14 cellular contexts compared by ENCODE assay signal in genomic region chr16:88809068-88809675, GRCh38. TPM values are rescaled to one million over a fixed set of nuclear protein-coding genes. Genes with fewer than 3 reads are reported as not detected.
A peak's percentile ranks its signal among the peaks of the same experiment; 100 is the strongest.
DNase-seq lines count a peak whose midpoint lies in the region; ATAC-seq and TF ChIP-seq lines count a peak whose summit lies in the region.
"Had no signal": no experiment of that assay in that cellular context is flagged by ENCODE, and none has a peak within 500 bp of the region (broad histone marks: within the 10 kb centered on the region; RNA-seq: fewer than 3 reads in every experiment).

No MANE protein-coding gene starts in this region.

- no peaks in the 10 kb centered on the region for H3K9me3 Mint-ChIP-seq in natural killer cell treated with Interleukin-12 subunit alpha and Interleukin-12 subunit beta and Interleukin-15 and Interleukin-18, amount 100 ng/mL, for 72 hours
- H3K9me3 Mint-ChIP-seq in natural killer cell (no peaks in the 10 kb centered on the region), endothelial cell (ENCODE audit: unreplicated experiment) (no peaks in the 10 kb centered on the region)
- no peaks in the 10 kb centered on the region for H3K9me3 Mint-ChIP-seq in activated naive CD4-positive, alpha-beta T cell treated with anti-CD3 and anti-CD28 coated beads, Interleukin-2, amount 50 U/mL, for 72 hours
- no peaks in the 10 kb centered on the region for H3K9me3 Mint-ChIP-seq in stimulated activated naive CD8-positive, alpha-beta T cell treated with anti-CD3 and anti-CD28 coated beads, Interleukin-15, amount 100 ng/mL, for 72 hours

- H3K9me2 ChIP-seq in MM.1S (replicated peaks; ENCODE audit: insufficient read depth, low read length) = no peaks in the 10 kb centered on the region

- no peak overlapping the region for H3K4me3 ChIP-seq in MM.1S (ENCODE audit: low read length)

- H3K4me1 Mint-ChIP-seq in natural killer cell treated with Interleukin-12 subunit alpha and Interleukin-12 subunit beta and Interleukin-15 and Interleukin-18, amount 100 ng/mL, for 72 hours (ENCODE audit: low read depth in 2 of 2) = peaks cover 4 to 15% of the 10 kb centered on the region in 2 donors
- H3K4me1 Mint-ChIP-seq in natural killer cell = peaks cover 7 to 24% of the 10 kb centered on the region in 2 donors
- H3K4me1 Mint-ChIP-seq in stimulated activated naive CD8-positive, alpha-beta T cell treated with anti-CD3 and anti-CD28 coated beads, Interleukin-15, amount 100 ng/mL, for 72 hours = peaks cover 81% of the 10 kb centered on the region
- no peaks in the 10 kb centered on the region for H3K4me1 Mint-ChIP-seq in endothelial cell (ENCODE audit: unreplicated experiment)

- TF ChIP-seq CTCF in natural killer cell (IDR thresholded peaks at IDR 0.05) = no peak
- no peak for TF ChIP-seq CTCF in MM.1S (IDR thresholded peaks at IDR 0.05; ENCODE audit: low read length)
- no peak for TF ChIP-seq CTCF in endothelial cell (IDR thresholded peaks at IDR 0.05; ENCODE audit: unreplicated experiment)

- no peak overlapping the region for H3K9ac ChIP-seq in MM.1S (ENCODE audit: low read length)

- H3K27ac ChIP-seq in MM.1S (ENCODE audit: low read length) = no peak overlapping the region

- intact Hi-C loops in natural killer cell (cut with micrococcal nuclease) = no loop called here

- no peak overlapping the region for H2AFZ ChIP-seq in MM.1S (ENCODE audit: low read length)

- H3K4me1 ChIP-seq in MM.1S (ENCODE audit: low read length) = peaks cover 6% of the 10 kb centered on the region; the same call in 1 of the 2 replicates

- peaks cover 58% of the 10 kb centered on the region for H3K79me2 ChIP-seq in MM.1S (ENCODE audit: low read length)

- H3K27me3 ChIP-seq in MM.1S (replicated peaks; ENCODE audit: insufficient read depth, low read length) = no peaks in the 10 kb centered on the region
- H3K27me3 ChIP-seq: vagina had no signal

- H3F3A ChIP-seq in MM.1S (ENCODE audit: insufficient read depth, low read length) = peaks cover 10% of the 10 kb centered on the region; the same call in 1 of the 2 replicates

- H3K27ac Mint-ChIP-seq in natural killer cell treated with Interleukin-12 subunit alpha and Interleukin-12 subunit beta and Interleukin-15 and Interleukin-18, amount 100 ng/mL, for 72 hours = no peak overlapping the region
- H3K27ac Mint-ChIP-seq in natural killer cell = no peak overlapping the region
- H3K27ac Mint-ChIP-seq in activated naive CD4-positive, alpha-beta T cell treated with anti-CD3 and anti-CD28 coated beads, Interleukin-2, amount 50 U/mL, for 72 hours = peak overlapping the region; percentile 87 to 95
- H3K27ac Mint-ChIP-seq in stimulated activated naive CD8-positive, alpha-beta T cell treated with anti-CD3 and anti-CD28 coated beads, Interleukin-15, amount 100 ng/mL, for 72 hours = peak overlapping the region in 1 of 2 donors; percentile 94
- no peak overlapping the region for H3K27ac Mint-ChIP-seq in endothelial cell (ENCODE audit: unreplicated experiment)

- ATAC-seq in natural killer cell treated with Interleukin-12 subunit alpha and Interleukin-12 subunit beta and Interleukin-15 and Interleukin-18, amount 100 ng/mL, for 72 hours = no peak
- ATAC-seq in natural killer cell (no peak), GM21717 (IDR thresholded peaks at IDR 0.05; ENCODE audit: unreplicated experiment) (no peak), GM19397 (IDR thresholded peaks at IDR 0.05; ENCODE audit: unreplicated experiment) (no peak)
- ATAC-seq in activated naive CD4-positive, alpha-beta T cell treated with anti-CD3 and anti-CD28 coated beads, Interleukin-2, amount 50 U/mL, for 72 hours = no peak
- no peak for ATAC-seq in stimulated activated naive CD8-positive, alpha-beta T cell treated with anti-CD3 and anti-CD28 coated beads, Interleukin-15, amount 100 ng/mL, for 72 hours

- H3K36me3 ChIP-seq in MM.1S (replicated peaks; ENCODE audit: insufficient read depth, low read length) = no peaks in the 10 kb centered on the region

- no peaks in the 10 kb centered on the region for H3K36me3 Mint-ChIP-seq in natural killer cell treated with Interleukin-12 subunit alpha and Interleukin-12 subunit beta and Interleukin-15 and Interleukin-18, amount 100 ng/mL, for 72 hours
- no peaks in the 10 kb centered on the region for H3K36me3 Mint-ChIP-seq in natural killer cell
- H3K36me3 Mint-ChIP-seq in activated naive CD4-positive, alpha-beta T cell treated with anti-CD3 and anti-CD28 coated beads, Interleukin-2, amount 50 U/mL, for 72 hours = peaks cover 11 to 17% of the 10 kb centered on the region in 2 donors
- no peaks in the 10 kb centered on the region for H3K36me3 Mint-ChIP-seq in endothelial cell (ENCODE audit: low read depth, unreplicated experiment)

- H3K4me2 ChIP-seq in MM.1S (ENCODE audit: low read depth, low read length) = peak overlapping the region; percentile 92; the same call in 1 of the 2 replicates

- peak overlapping the region; percentile 39 for H3K4me3 Mint-ChIP-seq in natural killer cell treated with Interleukin-12 subunit alpha and Interleukin-12 subunit beta and Interleukin-15 and Interleukin-18, amount 100 ng/mL, for 72 hours
- H3K4me3 Mint-ChIP-seq in natural killer cell (no peak overlapping the region), endothelial cell (ENCODE audit: unreplicated experiment) (no peak overlapping the region)
- H3K4me3 Mint-ChIP-seq in stimulated activated naive CD8-positive, alpha-beta T cell treated with anti-CD3 and anti-CD28 coated beads, Interleukin-15, amount 100 ng/mL, for 72 hours = peak overlapping the region; percentile 98 to 99

- H3K27me3 Mint-ChIP-seq in natural killer cell treated with Interleukin-12 subunit alpha and Interleukin-12 subunit beta and Interleukin-15 and Interleukin-18, amount 100 ng/mL, for 72 hours = no peaks in the 10 kb centered on the region
- no peaks in the 10 kb centered on the region for H3K27me3 Mint-ChIP-seq in natural killer cell (ENCODE audit: low read depth in 2 of 2)
- H3K27me3 Mint-ChIP-seq in stimulated activated naive CD8-positive, alpha-beta T cell treated with anti-CD3 and anti-CD28 coated beads, Interleukin-15, amount 100 ng/mL, for 72 hours = no peaks in the 10 kb centered on the region
- peaks cover 8% of the 10 kb centered on the region for H3K27me3 Mint-ChIP-seq in endothelial cell (ENCODE audit: unreplicated experiment)

- H4K20me1 ChIP-seq in MM.1S (ENCODE audit: insufficient read depth, low read length) = no peaks in the 10 kb centered on the region

- DNase-seq in natural killer cell treated with Interleukin-12 subunit alpha and Interleukin-12 subunit beta and Interleukin-15 and Interleukin-18, amount 100 ng/mL, for 72 hours (ENCODE audit: low spot score) = no peak
- no peak for DNase-seq in natural killer cell
- no peak for DNase-seq in MM.1S
- peak in 1 of 2 donors; percentile 57 for DNase-seq in activated naive CD4-positive, alpha-beta T cell treated with anti-CD3 and anti-CD28 coated beads, Interleukin-2, amount 50 U/mL, for 72 hours (ENCODE audit: low spot score in 2 of 2)
- no peak for DNase-seq in stimulated activated naive CD8-positive, alpha-beta T cell treated with anti-CD3 and anti-CD28 coated beads, Interleukin-15, amount 100 ng/mL, for 72 hours
- no peak for DNase-seq in endothelial cell (ENCODE audit: low spot score)
- DNase-seq: activated CD4-positive, CD25-positive, alpha-beta regulatory T cell; DMS79 treated with DMSO at 0.1 percent for 48 hours; kidney glomerular epithelial cell; NCI-H524 treated with DMSO at 0.1 percent for 48 hours; posterior cingulate gyrus had no signal

- H3K9me3 ChIP-seq in MM.1S (replicated peaks; ENCODE audit: insufficient read depth, low read length) = no peaks in the 10 kb centered on the region
- H3K9me3 ChIP-seq: vagina had no signal

RNA-seq across cellular contexts. Expression of gene APRT, which starts 2.6 kb away (rescaled TPM):
- total RNA-seq in natural killer cell treated with Interleukin-12 subunit alpha and Interleukin-12 subunit beta and Interleukin-15 and Interleukin-18, amount 100 ng/mL, for 72 hours = 100 to 1,000 TPM; 142 to 192 TPM
- total RNA-seq in natural killer cell (100 to 1,000 TPM; 118 to 123 (median 120) TPM), endothelial cell (ENCODE audit: unreplicated experiment) (80.7 TPM)
- total RNA-seq in activated naive CD4-positive, alpha-beta T cell treated with anti-CD3 and anti-CD28 coated beads, Interleukin-2, amount 50 U/mL, for 72 hours = 100 to 1,000 TPM; 145 to 168 TPM

RNA-seq across cellular contexts. Expression of gene CDT1, which starts 5.6 kb away (rescaled TPM):
- total RNA-seq in natural killer cell treated with Interleukin-12 subunit alpha and Interleukin-12 subunit beta and Interleukin-15 and Interleukin-18, amount 100 ng/mL, for 72 hours = 100 to 1,000 TPM in 1 of 2 donors, 10 to 100 TPM in 1; 50.0 to 129 TPM
- total RNA-seq in natural killer cell = 1 to 10 TPM; 2.2 to 3.8 (median 2.6) TPM
- total RNA-seq in activated naive CD4-positive, alpha-beta T cell treated with anti-CD3 and anti-CD28 coated beads, Interleukin-2, amount 50 U/mL, for 72 hours = 100 to 1,000 TPM; 145 to 240 TPM
- total RNA-seq in endothelial cell (ENCODE audit: unreplicated experiment) = 16.2 TPM

RNA-seq across cellular contexts. Expression of gene PIEZO1, which starts 24.2 kb away (rescaled TPM):
- 100 to 1,000 TPM in 1 of 2 donors, 10 to 100 TPM in 1; 84.8 to 298 TPM for total RNA-seq in natural killer cell treated with Interleukin-12 subunit alpha and Interleukin-12 subunit beta and Interleukin-15 and Interleukin-18, amount 100 ng/mL, for 72 hours
- total RNA-seq in natural killer cell (100 to 1,000 TPM; 172 to 197 (median 183) TPM), endothelial cell (ENCODE audit: unreplicated experiment) (428 TPM)
- 100 to 1,000 TPM in 1 of 2 donors, 10 to 100 TPM in 1; 55.7 to 128 TPM for total RNA-seq in activated naive CD4-positive, alpha-beta T cell treated with anti-CD3 and anti-CD28 coated beads, Interleukin-2, amount 50 U/mL, for 72 hours

RNA-seq across cellular contexts. Expression of gene GALNS, which starts 47.6 kb away (rescaled TPM):
- total RNA-seq in natural killer cell treated with Interleukin-12 subunit alpha and Interleukin-12 subunit beta and Interleukin-15 and Interleukin-18, amount 100 ng/mL, for 72 hours = 10 to 100 TPM; 27.3 to 46.3 TPM
- 10 to 100 TPM; 58.1 to 75.8 (median 65.7) TPM for total RNA-seq in natural killer cell
- total RNA-seq in activated naive CD4-positive, alpha-beta T cell treated with anti-CD3 and anti-CD28 coated beads, Interleukin-2, amount 50 U/mL, for 72 hours = 10 to 100 TPM; 29.3 to 50.3 TPM
- total RNA-seq in endothelial cell (ENCODE audit: unreplicated experiment) = 24.7 TPM

RNA-seq across cellular contexts. Expression of gene TRAPPC2L, which starts 47.8 kb away (rescaled TPM):
- 10 to 100 TPM; 37.8 to 48.3 TPM for total RNA-seq in natural killer cell treated with Interleukin-12 subunit alpha and Interleukin-12 subunit beta and Interleukin-15 and Interleukin-18, amount 100 ng/mL, for 72 hours
- total RNA-seq in natural killer cell = 10 to 100 TPM; 31.9 to 39.0 (median 36.2) TPM
- total RNA-seq in activated naive CD4-positive, alpha-beta T cell treated with anti-CD3 and anti-CD28 coated beads, Interleukin-2, amount 50 U/mL, for 72 hours = 10 to 100 TPM; 36.0 to 63.5 TPM
- 65.3 TPM for total RNA-seq in endothelial cell (ENCODE audit: unreplicated experiment)

Comparison
In these comparisons a context has a peak if more than half of its experiments do, and no peak if none do; other contexts are left out.
1. H3K4me3 Mint-ChIP-seq: peak in natural killer cell treated with Interleukin-12 subunit alpha and Interleukin-12 subunit beta and Interleukin-15 and Interleukin-18, amount 100 ng/mL, for 72 hours (single experiment) and stimulated activated naive CD8-positive, alpha-beta T cell treated with anti-CD3 and anti-CD28 coated beads, Interleukin-15, amount 100 ng/mL, for 72 hours (2 of 2); none in natural killer cell (single experiment) and endothelial cell (single experiment).
2. H3K27ac Mint-ChIP-seq: peak in activated naive CD4-positive, alpha-beta T cell treated with anti-CD3 and anti-CD28 coated beads, Interleukin-2, amount 50 U/mL, for 72 hours (2 of 2); none in natural killer cell treated with Interleukin-12 subunit alpha and Interleukin-12 subunit beta and Interleukin-15 and Interleukin-18, amount 100 ng/mL, for 72 hours (0 of 2), natural killer cell (0 of 2) and endothelial cell (single experiment).